Comparison of ENCODE assay signal across 1 cellular context in the genomic region with DNA sequence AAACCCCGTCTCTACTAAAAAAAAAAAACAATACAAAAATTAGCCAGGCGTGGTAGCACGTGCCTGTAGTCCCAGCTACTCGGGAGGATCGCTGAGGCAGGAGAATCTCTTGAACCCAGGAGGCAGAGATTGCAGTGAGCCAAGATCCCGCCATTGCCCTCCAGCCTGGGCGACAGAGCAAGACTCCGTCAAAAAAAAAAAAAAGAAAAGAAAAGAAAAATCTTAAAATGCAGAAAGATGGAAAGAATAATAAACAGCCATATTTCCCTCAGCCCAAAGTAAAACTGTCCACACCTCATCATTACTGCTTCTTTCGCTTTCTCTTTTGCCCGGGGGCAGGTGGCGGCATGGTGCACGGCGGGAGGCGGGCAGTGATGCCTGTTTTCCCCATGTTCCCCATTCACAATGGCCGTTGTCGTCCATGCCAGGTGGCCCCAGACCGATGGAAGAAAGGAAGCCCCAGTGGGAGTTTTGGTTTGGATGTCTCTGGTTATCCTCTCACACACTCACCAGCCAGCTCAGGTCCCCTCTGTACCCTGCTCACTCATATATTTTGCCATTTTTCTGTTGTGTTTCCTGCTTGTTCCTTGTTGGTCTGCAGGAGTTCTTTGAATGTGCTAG.
TF ChIP-seq lines count a peak whose summit lies in the region.

No MANE protein-coding gene starts in this region.

TF ChIP-seq in IMR-90, 13 proteins besides CTCF, POLR2A, EP300 and RAD21:
- no peak for TF ChIP-seq NFE2L2 (IDR thresholded peaks at IDR 0.05; ENCODE audit: low read depth, low read length)
- no peak for TF ChIP-seq CEBPB (IDR thresholded peaks at IDR 0.05; ENCODE audit: low read depth, low read length)
- TF ChIP-seq, protein P1, sequence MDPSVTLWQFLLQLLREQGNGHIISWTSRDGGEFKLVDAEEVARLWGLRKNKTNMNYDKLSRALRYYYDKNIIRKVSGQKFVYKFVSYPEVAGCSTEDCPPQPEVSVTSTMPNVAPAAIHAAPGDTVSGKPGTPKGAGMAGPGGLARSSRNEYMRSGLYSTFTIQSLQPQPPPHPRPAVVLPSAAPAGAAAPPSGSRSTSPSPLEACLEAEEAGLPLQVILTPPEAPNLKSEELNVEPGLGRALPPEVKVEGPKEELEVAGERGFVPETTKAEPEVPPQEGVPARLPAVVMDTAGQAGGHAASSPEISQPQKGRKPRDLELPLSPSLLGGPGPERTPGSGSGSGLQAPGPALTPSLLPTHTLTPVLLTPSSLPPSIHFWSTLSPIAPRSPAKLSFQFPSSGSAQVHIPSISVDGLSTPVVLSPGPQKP (IDR thresholded peaks at IDR 0.05; ENCODE audit: borderline replicate concordance, low read depth, low read length): no peak
